ENCODE assay signal across 12 cellular contexts in genomic region chr4:117156806-117157205, GRCh38.
DNase-seq lines count a peak whose midpoint lies in the region; ATAC-seq and TF ChIP-seq lines count a peak whose summit lies in the region.
"Had no signal": no experiment of that assay in that cellular context is flagged by ENCODE, and none has a peak within 500 bp of the region (broad histone marks: within the 10 kb centered on the region; RNA-seq: fewer than 3 reads in every experiment).

No MANE protein-coding gene starts in this region.

- no peak overlapping the region for H3K27ac Mint-ChIP-seq in GM23338
- no peak overlapping the region for H3K27ac Mint-ChIP-seq in neural progenitor cell
- no peak overlapping the region for H3K27ac Mint-ChIP-seq in endothelial cell (ENCODE audit: unreplicated experiment)
- H3K27ac Mint-ChIP-seq: CD14-positive monocyte, IgD-negative memory B cell had no signal

- H3F3A ChIP-seq in GM23338 (replicated peaks; ENCODE audit: low read depth), result no peaks in the 10 kb centered on the region
- H3F3A ChIP-seq in neural progenitor cell (ENCODE audit: low read depth), result peaks cover 6% of the 10 kb centered on the region

- 33 to 35% methylated on average over 2 of the region's 2 CpGs for WGBS in esophagus squamous epithelium, 2 donors

- H3K27me3 ChIP-seq in GM23338 (ENCODE audit: insufficient read depth), result no peaks in the 10 kb centered on the region
- no peaks in the 10 kb centered on the region for H3K27me3 ChIP-seq in neural progenitor cell
- H3K27me3 ChIP-seq in esophagus squamous epithelium, result no peaks in the 10 kb centered on the region

- H3K4me1 ChIP-seq in GM23338 (ENCODE audit: insufficient read depth), result 0 out of 2 replicates have a peak, but pooled peaks cover 3% of the 10 kb centered on the region
- H3K4me1 ChIP-seq in neural progenitor cell, result peaks cover 29% of the 10 kb centered on the region
- no peaks in the 10 kb centered on the region for H3K4me1 ChIP-seq in esophagus squamous epithelium
- H3K4me1 ChIP-seq: A549 had no signal

- H3K9me3 ChIP-seq in neural progenitor cell (ENCODE audit: low read depth), result no peaks in the 10 kb centered on the region
- H3K9me3 ChIP-seq in esophagus squamous epithelium, result no peaks in the 10 kb centered on the region
- H3K9me3 ChIP-seq: A549 had no signal

- TF ChIP-seq CTCF in GM23338 (conservative IDR thresholded peaks at IDR 0.05; ENCODE audit: low read depth in 2 of 2), result no peak
- TF ChIP-seq CTCF in neural progenitor cell (IDR thresholded peaks at IDR 0.05), result no peak
- TF ChIP-seq CTCF in esophagus squamous epithelium (IDR thresholded peaks at IDR 0.05), result no peak
- no peak for TF ChIP-seq CTCF in endothelial cell (IDR thresholded peaks at IDR 0.05; ENCODE audit: unreplicated experiment)

- TF ChIP-seq POLR2A in esophagus squamous epithelium (IDR thresholded peaks at IDR 0.05), result no peak

- 0 out of 3 replicates have a peak, but pooled peaks cover 1% of the 10 kb centered on the region for H3K36me3 Mint-ChIP-seq in GM23338 (ENCODE audit: low read depth)
- peaks cover under 1% of the 10 kb centered on the region for H3K36me3 Mint-ChIP-seq in neural progenitor cell
- H3K36me3 Mint-ChIP-seq in endothelial cell (ENCODE audit: low read depth, unreplicated experiment), result no peaks in the 10 kb centered on the region
- H3K36me3 Mint-ChIP-seq: CD14-positive monocyte, IgD-negative memory B cell had no signal

- peaks cover 12% of the 10 kb centered on the region; the same call in 1 of the 2 replicates for H3K9me2 ChIP-seq in GM23338 (ENCODE audit: insufficient read depth)

- H3K4me3 ChIP-seq in GM23338, result no peak overlapping the region
- no peak overlapping the region for H3K4me3 ChIP-seq in neural progenitor cell
- no peak overlapping the region for H3K4me3 ChIP-seq in esophagus squamous epithelium
- H3K4me3 ChIP-seq: A549 had no signal

- H3K9me3 Mint-ChIP-seq in GM23338, result peaks cover 5% of the 10 kb centered on the region; the same call in 2 of the 3 replicates
- peaks cover 5% of the 10 kb centered on the region for H3K9me3 Mint-ChIP-seq in neural progenitor cell
- H3K9me3 Mint-ChIP-seq in endothelial cell (ENCODE audit: unreplicated experiment), result no peaks in the 10 kb centered on the region

- no peak overlapping the region for H2AFZ ChIP-seq in GM23338
- H2AFZ ChIP-seq in neural progenitor cell (replicated peaks), result peak overlapping the region; percentile 31

- H4K20me1 ChIP-seq in GM23338 (replicated peaks; ENCODE audit: insufficient read depth) (no peaks in the 10 kb centered on the region), neural progenitor cell (ENCODE audit: low read depth) (no peaks in the 10 kb centered on the region)

- no peaks in the 10 kb centered on the region for H3K27me3 Mint-ChIP-seq in GM23338 (ENCODE audit: insufficient read depth, low read depth, poor library complexity)
- H3K27me3 Mint-ChIP-seq in neural progenitor cell (ENCODE audit: insufficient read depth, low read depth), result no peaks in the 10 kb centered on the region
- no peaks in the 10 kb centered on the region for H3K27me3 Mint-ChIP-seq in endothelial cell (ENCODE audit: unreplicated experiment)
- H3K27me3 Mint-ChIP-seq: IgD-negative memory B cell had no signal

- H3K79me2 ChIP-seq in GM23338 (replicated peaks; ENCODE audit: insufficient read depth), result no peaks in the 10 kb centered on the region
- H3K79me2 ChIP-seq in neural progenitor cell (ENCODE audit: low read depth), result no peaks in the 10 kb centered on the region

- no peak overlapping the region for H3K27ac ChIP-seq in GM23338 (ENCODE audit: low read depth)
- peak overlapping the region; percentile 75 for H3K27ac ChIP-seq in neural progenitor cell
- H3K27ac ChIP-seq in esophagus squamous epithelium, result no peak overlapping the region
- H3K27ac ChIP-seq: A549, KMS-11 had no signal

- no peak for ATAC-seq in GM23338
- ATAC-seq: A549 had no signal

- intact Hi-C loops in esophagus squamous epithelium (cut with DNase I), result no loop called here

- DNase-seq in GM23338 (ENCODE audit: low spot score) (peak; percentile 2), NCI-H82 (lab: John Stamatoyannopoulos, UW) (peak; percentile 81), neural progenitor cell (ENCODE audit: low spot score) (peak; percentile 54), CD1c-positive myeloid dendritic cell (ENCODE audit: extremely low spot score) (no peak), esophagus squamous epithelium (lab: John Stamatoyannopoulos, UW) (no peak), endothelial cell (ENCODE audit: low spot score) (no peak)
- DNase-seq: DMS79, EL had no signal

- H3K4me1 Mint-ChIP-seq in GM23338 (peaks cover 3% of the 10 kb centered on the region; the same call in 1 of the 3 replicates), neural progenitor cell (peaks cover 18% of the 10 kb centered on the region), endothelial cell (ENCODE audit: unreplicated experiment) (no peaks in the 10 kb centered on the region)
- H3K4me1 Mint-ChIP-seq: CD14-positive monocyte had no signal

- H3K4me3 Mint-ChIP-seq in GM23338 (no peak overlapping the region), neural progenitor cell (no peak overlapping the region), endothelial cell (ENCODE audit: unreplicated experiment) (no peak overlapping the region)
- H3K4me3 Mint-ChIP-seq: CD14-positive monocyte, IgD-negative memory B cell had no signal

- H3K9ac ChIP-seq in neural progenitor cell, result no peak overlapping the region
- H3K9ac ChIP-seq: KMS-11 had no signal

- H3K36me3 ChIP-seq in GM23338 (ENCODE audit: insufficient read depth), result no peaks in the 10 kb centered on the region
- H3K36me3 ChIP-seq in neural progenitor cell, result no peaks in the 10 kb centered on the region
- no peaks in the 10 kb centered on the region for H3K36me3 ChIP-seq in esophagus squamous epithelium

- H3K4me2 ChIP-seq in GM23338 (no peak overlapping the region), neural progenitor cell (peak overlapping the region; percentile 46)
- H3K4me2 ChIP-seq: A549, KMS-11 had no signal

TF ChIP-seq in GM23338, 12 proteins besides CTCF, POLR2A, EP300 and RAD21 (continues in another document):
- no peak for TF ChIP-seq REST (IDR thresholded peaks at IDR 0.05; ENCODE audit: unreplicated experiment)
- TF ChIP-seq CREB1 (CRISPR knock-in tag; IDR thresholded peaks at IDR 0.05; ENCODE audit: low read depth), result no peak
- TF ChIP-seq STAT1 (IDR thresholded peaks at IDR 0.05; ENCODE audit: unreplicated experiment), result no peak
- TF ChIP-seq NANOG (IDR thresholded peaks at IDR 0.05; ENCODE audit: borderline replicate concordance), result no peak
- TF ChIP-seq JUNB (IDR thresholded peaks at IDR 0.05; ENCODE audit: unreplicated experiment), result no peak
- no peak for TF ChIP-seq POLR2AphosphoS5 (IDR thresholded peaks at IDR 0.05; ENCODE audit: low read depth)
- TF ChIP-seq ZNF331 (CRISPR knock-in tag; IDR thresholded peaks at IDR 0.05; ENCODE audit: low read depth), result no peak

Comparison
In these comparisons a context has a peak if more than half of its experiments do, and no peak if none do; other contexts are left out.
1. DNase-seq: peak in GM23338 (single experiment), NCI-H82 (single experiment) and neural progenitor cell (single experiment); none in CD1c-positive myeloid dendritic cell (single experiment), esophagus squamous epithelium (single experiment) and endothelial cell (single experiment).